In the genomic region with DNA sequence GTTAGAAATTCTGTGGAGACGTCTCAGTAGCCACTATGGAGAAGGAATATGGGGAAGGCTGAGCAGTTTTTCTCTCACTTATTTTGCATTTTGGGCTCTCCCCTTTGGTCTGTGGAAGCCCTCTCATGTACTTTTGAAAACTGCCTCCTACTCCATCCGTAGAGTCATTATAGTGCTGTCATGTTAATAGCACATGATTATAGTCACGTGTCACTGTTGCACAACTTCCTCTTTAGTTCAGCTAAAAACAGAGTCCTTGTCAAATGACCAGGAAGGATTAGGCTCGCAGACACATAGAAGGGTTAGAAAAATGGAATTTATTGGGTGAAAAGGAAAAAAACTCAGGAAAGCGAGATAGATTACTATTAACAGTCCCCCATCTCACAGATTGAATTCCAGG, we compare ENCODE assay signal across 17 cellular contexts.
"Had no signal": no experiment of that assay in that cellular context is flagged by ENCODE, and none has a peak within 500 bp of the region (broad histone marks: within the 10 kb centered on the region; RNA-seq: fewer than 3 reads in every experiment).

No MANE protein-coding gene starts in this region.

- DNase-seq: effector CD4-positive, alpha-beta T cell; endodermal cell; erythroblast; foreskin keratinocyte; immature natural killer cell; left ventricle myocardium superior; mesendoderm; naive B cell; occipital lobe; pancreas; right cardiac atrium; small intestine; stimulated activated CD4-positive, alpha-beta T cell treated with anti-CD3 and anti-CD28 coated beads, Interleukin-12 subunit alpha, Interleukin-12 subunit beta, amount 100 ng/mL, for 4 hours; stimulated activated naive CD4-positive, alpha-beta T cell; stomach; substantia nigra; transverse colon had no signal

- ATAC-seq: foreskin keratinocyte, left ventricle myocardium superior, pancreas, right cardiac atrium had no signal
